ENCODE assay signal across 13 cellular contexts in the genomic region with DNA sequence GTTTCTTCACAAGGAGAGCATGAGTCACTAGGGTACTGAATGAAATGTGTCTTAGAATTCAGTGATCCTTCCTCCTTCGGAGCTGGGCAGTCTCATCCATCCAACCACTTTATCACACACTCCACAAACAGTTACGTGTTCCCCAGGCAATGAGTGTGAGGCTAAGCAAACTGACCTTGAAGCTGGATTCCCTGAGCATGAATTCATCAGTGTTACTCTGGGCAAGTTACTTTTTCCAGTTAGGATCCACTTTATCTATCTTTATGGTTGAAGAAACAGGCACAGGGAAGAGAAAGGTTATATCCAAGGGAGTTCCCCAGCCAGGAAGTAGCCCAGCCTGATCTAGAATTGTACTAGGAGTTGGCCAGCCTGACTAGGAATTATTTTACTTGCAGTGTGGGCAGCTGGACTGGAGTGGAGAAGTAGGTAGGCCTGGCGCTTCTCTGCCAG. TPM values are rescaled to one million over a fixed set of nuclear protein-coding genes. Genes with fewer than 3 reads are reported as not detected.
DNase-seq lines count a peak whose midpoint lies in the region; ATAC-seq, FAIRE-seq and TF ChIP-seq lines count a peak whose summit lies in the region.
"Had no signal": no experiment of that assay in that cellular context is flagged by ENCODE, and none has a peak within 500 bp of the region (broad histone marks: within the 10 kb centered on the region; RNA-seq: fewer than 3 reads in every experiment).

No MANE protein-coding gene starts in this region.

- peak; percentile 15 to 42; a peak in 3 of 5 replicates for TF ChIP-seq RAD21 in A549 (conservative IDR thresholded peaks at IDR 0.05 in 1 of 2, IDR thresholded peaks at IDR 0.05 in 1 of 2)
- TF ChIP-seq RAD21 in IMR-90 (IDR thresholded peaks at IDR 0.05; ENCODE audit: low read length): no peak

- no peaks in the 10 kb centered on the region for H3K9me3 ChIP-seq in A549
- no peaks in the 10 kb centered on the region for H3K9me3 ChIP-seq in IMR-90 (ENCODE audit: control insufficient read depth, insufficient read depth, low read length)

- H3K4me3 ChIP-seq in A549 (no peak overlapping the region), IMR-90 (ENCODE audit: insufficient read depth, low read depth, low read length) (no peak overlapping the region)

- H3K36me3 Mint-ChIP-seq in CD14-positive monocyte: no peaks in the 10 kb centered on the region

- no peaks in the 10 kb centered on the region for H3K36me3 ChIP-seq in IMR-90 (ENCODE audit: control insufficient read depth, insufficient read depth, low read length)

- intact Hi-C loops in IMR-90 (cut with micrococcal nuclease): no loop called here
- intact Hi-C loops in CD14-positive monocyte (cut with micrococcal nuclease): no loop called here

- BruUV-seq in IMR-90 (replicated peaks; lab: Mats Ljungman, UMichigan): no TSS peak

- no peak overlapping the region for H3K23ac ChIP-seq in IMR-90 (ENCODE audit: low read depth, low read length)

- H2BK120ac ChIP-seq in IMR-90 (ENCODE audit: low read depth, low read length): no peak overlapping the region

- TF ChIP-seq POLR2A in A549 (IDR thresholded peaks at IDR 0.05; ENCODE audit: low read length) (no peak), IMR-90 (IDR thresholded peaks at IDR 0.05; ENCODE audit: low read depth, low read length) (no peak)

- no peak overlapping the region for H4K91ac ChIP-seq in IMR-90 (ENCODE audit: insufficient read depth, low read depth, low read length)

- POLR2A ChIA-PET in A549 (lab: Yijun Ruan, JAX): interaction anchor here (0.8 to 5.3 kb wide), 8 partner anchors 9 to 63 kb away, joined by 3 to 57 read pairs (median 4); a partner anchor contains a TSS
- POLR2A ChIA-PET in IMR-90 (lab: Charles Lee; ENCODE audit: unreplicated experiment): no interaction called here

- in situ Hi-C loops in IMR-90 (cut with MboI; ENCODE audit: low sequenced_read_pairs): no loop called here

- H3K4me3 Mint-ChIP-seq in CD14-positive monocyte: no peak overlapping the region
- H3K4me3 Mint-ChIP-seq: H9 had no signal

- peak overlapping the region; percentile 35 for H2AFZ ChIP-seq in IMR-90 (replicated peaks; ENCODE audit: low read length, poor library complexity)

- peak; percentile 99 for FAIRE-seq in A549 (lab: Jason Lieb, UNC)

- H3K4me1 Mint-ChIP-seq in CD14-positive monocyte: peaks cover 6% of the 10 kb centered on the region

- no peaks in the 10 kb centered on the region for H3K9me1 ChIP-seq in IMR-90 (ENCODE audit: insufficient read depth, low read length)

- ATAC-seq in A549 (peak; percentile 94 to 95), IMR-90 (ENCODE audit: low read depth) (peak; percentile 91)

- peaks cover 26 to 33% (median 31%) of the 10 kb centered on the region in 3 donors for H3K27me3 Mint-ChIP-seq in CD14-positive monocyte (ENCODE audit: low read depth in 3 of 3)

- H4K20me1 ChIP-seq in IMR-90 (ENCODE audit: insufficient read depth, low read length): no peaks in the 10 kb centered on the region

- H3K4me2 ChIP-seq in A549 (peak overlapping the region; percentile 65), IMR-90 (ENCODE audit: low read depth, low read length) (no peak overlapping the region; the same call in 1 of the 2 replicates)

- WGBS in A549 (ENCODE audit: missing lambda C conversion rate): 12% methylated on average over 3 of the region's 3 CpGs
- WGBS in IMR-90 (ENCODE audit: extremely low coverage in 2 of 2, insufficient read length in 1 of 2), 2 experiments: no CpG with 5 or more reads among the region's 3 CpGs

- no peak overlapping the region for H3K18ac ChIP-seq in IMR-90 (ENCODE audit: low read depth, low read length)

- H2BK15ac ChIP-seq in IMR-90 (ENCODE audit: low read depth, low read length): no peak overlapping the region

- no peak overlapping the region for H4K8ac ChIP-seq in IMR-90 (ENCODE audit: low read depth in 2 of 2, low read length in 2 of 2)

- no peaks in the 10 kb centered on the region for H3K27me3 ChIP-seq in IMR-90 (ENCODE audit: control insufficient read depth, insufficient read depth, low read length)

- no peak overlapping the region for H2AK9ac ChIP-seq in IMR-90 (replicated peaks; ENCODE audit: low read depth, low read length, poor library complexity)

- H3K27ac ChIP-seq in A549 (peak overlapping the region; percentile 86 to 92), IMR-90 (ENCODE audit: insufficient read depth, low read length) (no peak overlapping the region)

- H2BK20ac ChIP-seq in IMR-90 (ENCODE audit: low read depth, low read length): no peak overlapping the region

- H4K5ac ChIP-seq in IMR-90 (ENCODE audit: low read depth, low read length): no peak overlapping the region

- peak in 1 of 2 experiments; percentile 47; a peak in 1 of 5 replicates for TF ChIP-seq EP300 in A549 (IDR thresholded peaks at IDR 0.05)

- no peak overlapping the region for H3K9ac ChIP-seq in IMR-90 (ENCODE audit: low read depth, low read length)

- CTCF ChIA-PET in A549 (lab: Yijun Ruan, JAX) (interaction anchor here (0.6 to 9.1 kb wide), 14 partner anchors 12 to 98 kb away, joined by 3 to 60 read pairs (median 4); a partner anchor contains a TSS), IMR-90 (lab: Yijun Ruan, JAX) (interaction anchor here (0.7 to 1.3 kb wide), 2 partner anchors 9 to 62 kb away, joined by 3 to 4 read pairs; no protein-coding TSS in a partner anchor)

- H3K14ac ChIP-seq in IMR-90 (replicated peaks; ENCODE audit: low read depth, low read length): no peak overlapping the region

- DNase-seq in A549 (ENCODE audit: low read depth in 1 of 2, low spot score in 1 of 2) (peak; percentile 97 to 98), IMR-90 (peak; percentile 86), dedifferentiated amniotic fluid mesenchymal stem cell (ENCODE audit: extremely low spot score) (peak; percentile 59), left kidney (ENCODE audit: low read depth, low spot score) (peak; percentile 22), CD14-positive monocyte (ENCODE audit: low spot score) (no peak), SIG-M5 treated with dmso at 0.1 percent for 504 hours (lab: John Stamatoyannopoulos, UW; ENCODE audit: unreplicated experiment) (no peak), NCI-H2196 treated with DMSO at 0.1 percent for 48 hours (lab: John Stamatoyannopoulos, UW; ENCODE audit: unreplicated experiment) (no peak)
- DNase-seq in stimulated activated CD8-positive, alpha-beta memory T cell treated with anti-CD3 and anti-CD28 coated beads, Interleukin-4, amount 100 ng/mL, for 48 hours: no peak
- DNase-seq: AML-193; H9; NCI-H69; stimulated activated CD4-positive, alpha-beta T cell treated with anti-CD3 and anti-CD28 coated beads, Interleukin-12 subunit alpha, Interleukin-12 subunit beta, amount 100 ng/mL, for 4 hours had no signal

- H3K27ac Mint-ChIP-seq in CD14-positive monocyte: no peak overlapping the region
- H3K27ac Mint-ChIP-seq: H9 had no signal

- no peak overlapping the region for H2AK5ac ChIP-seq in IMR-90 (ENCODE audit: low read depth, low read length)

- no peak overlapping the region for H2BK5ac ChIP-seq in IMR-90 (ENCODE audit: low read depth, low read length, poor library complexity, severe bottlenecking)

- H3K4me1 ChIP-seq in A549: peaks cover 40% of the 10 kb centered on the region
- no peaks in the 10 kb centered on the region for H3K4me1 ChIP-seq in IMR-90 (ENCODE audit: control insufficient read depth, insufficient read depth, low read length)

- peaks cover 0 to 5% (median 0%) of the 10 kb centered on the region in 7 donors for H3K9me3 Mint-ChIP-seq in CD14-positive monocyte

- TF ChIP-seq CTCF in A549 (IDR thresholded peaks at IDR 0.05) (no peak), IMR-90 (conservative IDR thresholded peaks at IDR 0.05; ENCODE audit: low read depth, low read length) (no peak), CD14-positive monocyte (IDR thresholded peaks at IDR 0.05) (no peak)

- no peaks in the 10 kb centered on the region for H3K79me1 ChIP-seq in IMR-90 (ENCODE audit: low read depth in 1 of 2, low read length in 2 of 2)

- H3K4ac ChIP-seq in IMR-90 (ENCODE audit: low read depth, low read length): no peak overlapping the region

- no peak overlapping the region for H3K56ac ChIP-seq in IMR-90 (ENCODE audit: extremely low read depth, insufficient read depth, low read length)

- dilution Hi-C loops in IMR-90 (cut with HindIII; ENCODE audit: low sequenced_read_pairs, unreplicated experiment): no loop called here

TF ChIP-seq in A549, 52 proteins besides CTCF, POLR2A, EP300 and RAD21 (continues in another document):
- TF ChIP-seq GATA3 (IDR thresholded peaks at IDR 0.05; ENCODE audit: borderline replicate concordance): peak; percentile 84
- peak; percentile 75 for TF ChIP-seq FOXS1 (CRISPR knock-in tag; IDR thresholded peaks at IDR 0.05)
- peak in 1 of 2 experiments; percentile 52; a peak in 1 of 4 replicates for TF ChIP-seq CEBPB (IDR thresholded peaks at IDR 0.05)
- TF ChIP-seq RNF2 (IDR thresholded peaks at IDR 0.05; ENCODE audit: borderline replicate concordance, low read depth): no peak

TF ChIP-seq in IMR-90, 13 proteins besides CTCF, POLR2A, EP300 and RAD21:
- no peak for TF ChIP-seq MXI1 (IDR thresholded peaks at IDR 0.05; ENCODE audit: borderline replicate concordance, low read depth, low read length)
- no peak for TF ChIP-seq SMC3 (IDR thresholded peaks at IDR 0.05; ENCODE audit: low read depth, low read length)

RNA-seq across cellular contexts. Expression of a gene that starts 17.1 kb away (rescaled TPM):
- polyA plus RNA-seq in A549 (2011; rRNA removed): 134 and 153 TPM in 2 replicates
- polyA plus RNA-seq in A549 (2012; cell fraction: cytosol; rRNA removed): 37.2 and 41.9 TPM in 2 replicates
- polyA plus RNA-seq in A549 (2012; cell fraction: nucleus; rRNA removed): 35.0 and 53.3 TPM in 2 replicates
- polyA plus RNA-seq in A549 (2017; fragmentation: RNase III; extraction: RNeasy Plus Mini Kit Qiagen cat#74134 plus additional on column Dnase treatment): 61.4 to 69.2 TPM (median 62.7 TPM) in 3 replicates
- 78.7 and 82.6 TPM in 2 replicates for polyA minus RNA-seq in A549 (2011; rRNA and poly(A)+ RNA removed)
- total RNA-seq in IMR-90 (2012; rRNA removed): not detected in 2 replicates
- not detected in 2 replicates for polyA plus RNA-seq in IMR-90 (2012; rRNA removed)
- polyA plus RNA-seq in IMR-90 (2012; cell fraction: cytosol; rRNA removed): not detected in 2 replicates
- not detected in 2 replicates for polyA plus RNA-seq in IMR-90 (2012; cell fraction: nucleus; rRNA removed; ENCODE audit: low replicate concordance)
- not detected for polyA plus RNA-seq in CD14-positive monocyte
- total RNA-seq: H9, subcutaneous adipose tissue had no signal

Comparison
In these comparisons a context has a peak if more than half of its experiments do, and no peak if none do; other contexts are left out.
1. DNase-seq: peak in A549 (2 of 2), IMR-90 (single experiment), dedifferentiated amniotic fluid mesenchymal stem cell (single experiment) and left kidney (single experiment); none in CD14-positive monocyte (single experiment), SIG-M5 treated with dmso at 0.1 percent for 504 hours (single experiment), NCI-H2196 treated with DMSO at 0.1 percent for 48 hours (single experiment) and stimulated activated CD8-positive, alpha-beta memory T cell treated with anti-CD3 and anti-CD28 coated beads, Interleukin-4, amount 100 ng/mL, for 48 hours (single experiment).
2. RNA of a gene that starts 17.1 kb away (polyA plus RNA-seq): 35.0 to 153 TPM in A549; not detected in CD14-positive monocyte and not detected in IMR-90; every median in the first group is over 10 times any median in the second.